ENCODE assay signal across 1 cellular context in the genomic region with DNA sequence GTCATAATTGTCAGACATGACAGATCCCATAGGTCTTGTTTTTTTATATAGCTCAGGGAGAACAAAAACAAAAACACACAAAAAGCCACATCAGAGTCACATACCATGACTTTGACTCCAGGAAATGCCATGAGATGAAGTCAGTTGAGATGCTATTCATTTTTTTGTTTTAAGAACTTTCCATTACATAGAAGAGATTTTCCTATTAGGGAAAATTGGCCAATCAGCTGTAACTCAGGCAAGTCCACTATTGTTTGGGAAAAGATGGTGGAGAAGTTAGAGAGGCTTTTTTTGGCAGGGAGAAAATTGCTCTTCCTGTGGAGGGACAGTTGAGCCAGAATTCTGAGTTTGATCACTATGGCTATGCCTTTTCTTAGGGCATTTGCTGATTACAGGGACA.
TF ChIP-seq lines count a peak whose summit lies in the region.

No MANE protein-coding gene starts in this region.

TF ChIP-seq in GM23338, 12 proteins besides CTCF, POLR2A, EP300 and RAD21 (continued from another document):
- TF ChIP-seq REST (IDR thresholded peaks at IDR 0.05; ENCODE audit: unreplicated experiment) (no peak), EZH2phosphoT487 (IDR thresholded peaks at IDR 0.05; ENCODE audit: unreplicated experiment) (no peak), JUNB (IDR thresholded peaks at IDR 0.05; ENCODE audit: unreplicated experiment) (no peak), ZNF462 (CRISPR knock-in tag; IDR thresholded peaks at IDR 0.05) (no peak), ZNF331 (CRISPR knock-in tag; IDR thresholded peaks at IDR 0.05; ENCODE audit: low read depth) (no peak), EZH2 (IDR thresholded peaks at IDR 0.05; ENCODE audit: low read depth, unreplicated experiment) (no peak), ZNF114 (CRISPR knock-in tag; IDR thresholded peaks at IDR 0.05) (no peak), CREB1 (CRISPR knock-in tag; IDR thresholded peaks at IDR 0.05; ENCODE audit: low read depth) (no peak), STAT1 (IDR thresholded peaks at IDR 0.05; ENCODE audit: unreplicated experiment) (no peak), ETS1 (IDR thresholded peaks at IDR 0.05) (no peak)
